ENCODE assay signal across 10 cellular contexts in the genomic region with DNA sequence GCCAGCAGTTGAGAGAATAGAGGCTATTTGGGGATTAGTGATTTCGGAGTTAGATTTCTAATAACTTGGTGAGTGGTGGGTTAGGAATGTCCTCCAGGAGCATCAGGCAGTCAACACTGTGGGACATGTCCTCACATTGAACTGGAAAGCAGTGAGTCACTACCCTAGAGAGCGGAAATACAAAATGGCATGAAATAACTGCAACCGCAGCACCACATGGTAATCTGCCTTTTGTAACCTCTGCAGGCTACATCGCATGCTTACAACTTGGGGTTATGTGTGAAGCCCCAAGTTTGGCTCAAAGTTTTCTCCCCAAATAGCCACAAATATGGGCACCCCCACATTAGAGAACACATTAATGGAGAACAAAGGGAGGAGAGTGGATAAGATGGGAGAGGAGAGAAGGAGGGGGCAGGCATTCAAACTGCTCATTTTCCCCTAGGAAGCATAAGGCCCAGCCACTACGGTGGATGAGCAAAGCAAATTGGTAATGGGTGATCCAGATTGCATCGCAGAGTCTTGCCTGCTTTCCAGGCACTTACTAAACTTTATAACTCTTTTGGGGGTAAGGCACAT. TPM values are rescaled to one million over a fixed set of nuclear protein-coding genes. Genes with fewer than 3 reads are reported as not detected.
A peak's percentile ranks its signal among the peaks of the same experiment; 100 is the strongest.
DNase-seq lines count a peak whose midpoint lies in the region; FAIRE-seq and TF ChIP-seq lines count a peak whose summit lies in the region.
"Had no signal": no experiment of that assay in that cellular context is flagged by ENCODE, and none has a peak within 500 bp of the region (broad histone marks: within the 10 kb centered on the region; RNA-seq: fewer than 3 reads in every experiment).

No MANE protein-coding gene starts in this region.

- no peak for TF ChIP-seq POLR2A in breast epithelium (IDR thresholded peaks at IDR 0.05)

- peaks cover 12% of the 10 kb centered on the region for H3K4me1 Mint-ChIP-seq in MCF 10A (ENCODE audit: insufficient read depth, unreplicated experiment)
- H3K4me1 Mint-ChIP-seq in activated T-helper 2 cell treated with anti-CD3 and anti-CD28 coated beads, Interferon-gamma antibody, Interleukin-2, Interleukin-4, amounts not matched to agents 10 μg/mL and 5 μg/mL and 100 μg/mL, durations not matched to agents 14 hours and 24 hours and 36 hours (ENCODE audit: low read depth), result no peaks in the 10 kb centered on the region

- H3K36me3 Mint-ChIP-seq in MCF 10A (ENCODE audit: insufficient read depth, unreplicated experiment), result no peaks in the 10 kb centered on the region
- no peaks in the 10 kb centered on the region for H3K36me3 Mint-ChIP-seq in activated T-helper 2 cell treated with anti-CD3 and anti-CD28 coated beads, Interferon-gamma antibody, Interleukin-2, Interleukin-4, amounts not matched to agents 10 μg/mL and 5 μg/mL and 100 μg/mL, durations not matched to agents 14 hours and 24 hours and 36 hours (ENCODE audit: low read depth)

- H3K27ac ChIP-seq in breast epithelium (peak overlapping the region in 1 of 2 donors; percentile 44), right atrium auricular region (no peak overlapping the region)
- H3K27ac ChIP-seq: BLaER1 had no signal

- CTCF ChIA-PET in MCF 10A (lab: Yijun Ruan, JAX), result no interaction called here

- no peaks in the 10 kb centered on the region for H3K9me3 Mint-ChIP-seq in MCF 10A (ENCODE audit: unreplicated experiment)
- no peaks in the 10 kb centered on the region for H3K9me3 Mint-ChIP-seq in activated T-helper 2 cell treated with anti-CD3 and anti-CD28 coated beads, Interferon-gamma antibody, Interleukin-2, Interleukin-4, amounts not matched to agents 10 μg/mL and 5 μg/mL and 100 μg/mL, durations not matched to agents 14 hours and 24 hours and 36 hours

- peak; percentile 89 for DNase-seq in MCF 10A (ENCODE audit: unreplicated experiment)
- DNase-seq in breast epithelium (ENCODE audit: low spot score in 2 of 2), result no peak
- DNase-seq in astrocyte of the hippocampus (ENCODE audit: low read depth, low spot score), result peak; percentile 97
- DNase-seq in right atrium auricular region (ENCODE audit: low spot score), result peak; percentile 42
- DNase-seq in urothelium cell line (ENCODE audit: low spot score), result peak; percentile 92
- DNase-seq in NCI-H2227 (lab: John Stamatoyannopoulos, UW; ENCODE audit: unreplicated experiment), result no peak
- no peak for DNase-seq in RPMI8226
- DNase-seq in activated T-helper 2 cell treated with anti-CD3 and anti-CD28 coated beads, Interferon-gamma antibody, Interleukin-2, Interleukin-4, amounts not matched to agents 10 μg/mL and 5 μg/mL and 100 μg/mL, durations not matched to agents 14 hours and 24 hours and 36 hours (ENCODE audit: low spot score), result no peak
- DNase-seq: activated naive CD4-positive, alpha-beta T cell treated with anti-CD3 and anti-CD28 coated beads, Interleukin-2, amount 50 U/mL, for 16 hours had no signal

- H3K4me1 ChIP-seq in breast epithelium (no peaks in the 10 kb centered on the region), right atrium auricular region (no peaks in the 10 kb centered on the region)

- TF ChIP-seq CTCF in MCF 10A (IDR thresholded peaks at IDR 0.05; ENCODE audit: unreplicated experiment), result no peak
- TF ChIP-seq CTCF in breast epithelium (IDR thresholded peaks at IDR 0.05), result no peak
- TF ChIP-seq CTCF in right atrium auricular region (IDR thresholded peaks at IDR 0.05), result no peak

- H3K36me3 ChIP-seq in breast epithelium (no peaks in the 10 kb centered on the region), right atrium auricular region (no peaks in the 10 kb centered on the region)
- H3K36me3 ChIP-seq: BLaER1 had no signal

- POLR2A ChIA-PET in MCF 10A (lab: Yijun Ruan, JAX), result interaction anchor here (1.2 to 1.3 kb wide), 2 partner anchors 12 to 13 kb away, joined by 3 read pairs; no protein-coding TSS in a partner anchor

- H3K4me3 ChIP-seq in breast epithelium, result no peak overlapping the region
- no peak overlapping the region for H3K4me3 ChIP-seq in right atrium auricular region
- H3K4me3 ChIP-seq: BLaER1 had no signal

- no peaks in the 10 kb centered on the region for H3K27me3 Mint-ChIP-seq in MCF 10A (ENCODE audit: insufficient read depth, unreplicated experiment)
- H3K27me3 Mint-ChIP-seq in activated T-helper 2 cell treated with anti-CD3 and anti-CD28 coated beads, Interferon-gamma antibody, Interleukin-2, Interleukin-4, amounts not matched to agents 10 μg/mL and 5 μg/mL and 100 μg/mL, durations not matched to agents 14 hours and 24 hours and 36 hours (ENCODE audit: low read depth), result peaks cover 55% of the 10 kb centered on the region

- FAIRE-seq in urothelium cell line (lab: Jason Lieb, UNC), result peak; percentile 59

- BruUV-seq in MCF 10A (replicated peaks; lab: Mats Ljungman, UMichigan), result no TSS peak

- H3K27me3 ChIP-seq in breast epithelium (peaks cover 0 to 11% of the 10 kb centered on the region in 2 donors), right atrium auricular region (no peaks in the 10 kb centered on the region)
- H3K27me3 ChIP-seq: BLaER1 had no signal

- intact Hi-C loops in MCF 10A (cut with micrococcal nuclease) (no loop called here), breast epithelium (cut with DNase I; ENCODE audit: low total_unique reads) (no loop called here)
- intact Hi-C loops in activated T-helper 2 cell treated with anti-CD3 and anti-CD28 coated beads, Interferon-gamma antibody, Interleukin-2, Interleukin-4, amounts not matched to agents 10 μg/mL and 5 μg/mL and 100 μg/mL, durations not matched to agents 14 hours and 24 hours and 36 hours (cut with micrococcal nuclease), result no loop called here

- H3K9me3 ChIP-seq in breast epithelium (no peaks in the 10 kb centered on the region), right atrium auricular region (no peaks in the 10 kb centered on the region)
- H3K9me3 ChIP-seq: BLaER1 had no signal

- H3K4me3 Mint-ChIP-seq in MCF 10A (ENCODE audit: unreplicated experiment), result no peak overlapping the region
- H3K4me3 Mint-ChIP-seq in activated T-helper 2 cell treated with anti-CD3 and anti-CD28 coated beads, Interferon-gamma antibody, Interleukin-2, Interleukin-4, amounts not matched to agents 10 μg/mL and 5 μg/mL and 100 μg/mL, durations not matched to agents 14 hours and 24 hours and 36 hours (ENCODE audit: low read depth), result no peak overlapping the region

- peak overlapping the region; percentile 2 for H3K27ac Mint-ChIP-seq in MCF 10A (ENCODE audit: low read depth, unreplicated experiment)
- H3K27ac Mint-ChIP-seq in activated T-helper 2 cell treated with anti-CD3 and anti-CD28 coated beads, Interferon-gamma antibody, Interleukin-2, Interleukin-4, amounts not matched to agents 10 μg/mL and 5 μg/mL and 100 μg/mL, durations not matched to agents 14 hours and 24 hours and 36 hours, result no peak overlapping the region

RNA-seq across cellular contexts. Expression of gene SLF2, which starts 22.0 kb away (rescaled TPM):
- total RNA-seq in MCF 10A (2022), result 27.0 and 30.6 TPM in 2 replicates
- 10 to 100 TPM; 24.8 to 34.2 (median 31.8) TPM for total RNA-seq in breast epithelium
- 10 to 100 TPM; 11.5 to 12.3 TPM for total RNA-seq in right atrium auricular region
- 32.2 and 34.0 TPM in 2 replicates for total RNA-seq in activated T-helper 2 cell treated with anti-CD3 and anti-CD28 coated beads, Interferon-gamma antibody, Interleukin-2, Interleukin-4, amounts not matched to agents 10 μg/mL and 5 μg/mL and 100 μg/mL, durations not matched to agents 14 hours and 24 hours and 36 hours

Comparison
In these comparisons a context has a peak if more than half of its experiments do, and no peak if none do; other contexts are left out.
1. DNase-seq: peak in MCF 10A (single experiment), astrocyte of the hippocampus (single experiment), right atrium auricular region (single experiment) and urothelium cell line (single experiment); none in breast epithelium (0 of 2), NCI-H2227 (single experiment), RPMI8226 (single experiment) and activated T-helper 2 cell treated with anti-CD3 and anti-CD28 coated beads, Interferon-gamma antibody, Interleukin-2, Interleukin-4, amounts not matched to agents 10 μg/mL and 5 μg/mL and 100 μg/mL, durations not matched to agents 14 hours and 24 hours and 36 hours (single experiment).